8 cellular contexts compared by ENCODE assay signal in the genomic region with DNA sequence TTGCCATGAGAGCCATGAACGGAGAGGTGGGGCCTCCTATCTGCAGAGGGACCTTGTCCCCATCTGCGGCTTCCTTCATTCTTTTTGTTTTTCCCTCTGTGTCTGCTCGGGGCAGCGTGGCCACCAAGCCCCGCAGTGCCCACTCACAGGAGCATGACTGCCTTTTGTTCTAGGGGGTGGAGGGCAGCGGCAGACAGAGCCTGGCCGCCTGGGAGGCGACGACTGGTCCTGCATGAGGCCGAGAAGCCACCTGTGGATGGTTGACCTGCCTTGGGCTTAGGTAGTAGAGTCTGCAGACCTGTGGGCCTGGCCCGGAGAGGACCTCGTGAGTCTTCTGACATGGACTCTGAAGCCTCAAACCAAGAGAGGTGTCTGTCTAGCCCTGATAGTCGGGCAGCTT. TPM values are rescaled to one million over a fixed set of nuclear protein-coding genes. Genes with fewer than 3 reads are reported as not detected.
DNase-seq lines count a peak whose midpoint lies in the region; ATAC-seq and TF ChIP-seq lines count a peak whose summit lies in the region.

No MANE protein-coding gene starts in this region.

- peaks cover 40% of the 10 kb centered on the region for H3K36me3 ChIP-seq in A673 (ENCODE audit: insufficient read depth, low read length, poor library complexity, severe bottlenecking)
- H3K36me3 ChIP-seq in HUES48 (ENCODE audit: control insufficient read depth, insufficient read depth, low read length): peaks cover 45% of the 10 kb centered on the region
- no peaks in the 10 kb centered on the region for H3K36me3 ChIP-seq in breast epithelium
- H3K36me3 ChIP-seq in mucosa of rectum (ENCODE audit: control insufficient read depth in 2 of 2, insufficient read depth in 2 of 2, low read length in 2 of 2): peaks cover 26 to 27% of the 10 kb centered on the region in 2 donors

- H3K27me3 ChIP-seq in A673 (replicated peaks; ENCODE audit: insufficient read depth, low read depth, low read length, poor library complexity) (no peaks in the 10 kb centered on the region), HUES48 (ENCODE audit: control insufficient read depth, insufficient read depth, low read length) (no peaks in the 10 kb centered on the region), breast epithelium (peaks cover 0 to 7% of the 10 kb centered on the region in 2 donors), mucosa of rectum (ENCODE audit: control insufficient read depth in 2 of 2, insufficient read depth in 2 of 2, low read length in 2 of 2) (no peaks in the 10 kb centered on the region)

- H3K9ac ChIP-seq in HUES48 (ENCODE audit: low read depth, low read length) (peak overlapping the region; percentile 99; the same call in 1 of the 2 replicates), mucosa of rectum (ENCODE audit: low read depth in 1 of 2, low read length in 2 of 2) (peak overlapping the region in 1 of 2 donors; percentile 50)

- BruUV-seq in A673 (replicated peaks; lab: Mats Ljungman, UMichigan): no TSS peak

- intact Hi-C loops in A673 (cut with micrococcal nuclease; ENCODE audit: unreplicated experiment): no loop called here
- intact Hi-C loops in breast epithelium (cut with DNase I; ENCODE audit: low total_unique reads): no loop called here

- CTCF ChIA-PET in A673 (lab: Charles Lee): no interaction called here
- CTCF ChIA-PET in GM10248 (lab: Yijun Ruan, JAX): interaction anchor here (0.8 to 1.6 kb wide), 2 partner anchors 8 to 36 kb away, joined by 3 to 4 read pairs; no protein-coding TSS in a partner anchor

- ATAC-seq in GM21360 (IDR thresholded peaks at IDR 0.05; ENCODE audit: unreplicated experiment) (no peak), HG03460 (IDR thresholded peaks at IDR 0.05; ENCODE audit: unreplicated experiment) (no peak)

- POLR2A ChIA-PET in A673 (lab: Charles Lee; ENCODE audit: low non-redundant PET): interaction anchor here (0.6 kb wide), 1 partner anchor 426 kb away, joined by 7 read pairs; no protein-coding TSS in a partner anchor
- POLR2A ChIA-PET in GM10248 (lab: Yijun Ruan, JAX): interaction anchor here (0.6 to 1.2 kb wide), 2 partner anchors 18 to 36 kb away, joined by 6 to 7 read pairs; partner anchors contain the start of gene TBC1D25

- H3K4me3 ChIP-seq in A673 (ENCODE audit: low read depth, low read length, poor library complexity, severe bottlenecking) (peak overlapping the region; percentile 71), HUES48 (ENCODE audit: low read depth, low read length) (peak overlapping the region; percentile 89), breast epithelium (peak overlapping the region; percentile 67 to 82 (median 68)), mucosa of rectum (ENCODE audit: low read length in 2 of 2) (peak overlapping the region; percentile 80 to 86)

- no peak for TF ChIP-seq CTCF in A673 (conservative IDR thresholded peaks at IDR 0.05; ENCODE audit: low read depth, low read length)
- TF ChIP-seq CTCF in breast epithelium (IDR thresholded peaks at IDR 0.05): no peak
- TF ChIP-seq CTCF in GM10248 (IDR thresholded peaks at IDR 0.05; ENCODE audit: control extremely low read depth, extremely low read depth, low read depth, missing control alignments): no peak

- H3K27ac ChIP-seq in A673 (ENCODE audit: low read depth, low read length, poor library complexity, severe bottlenecking) (peak overlapping the region; percentile 99), HUES48 (ENCODE audit: low read depth, low read length) (peak overlapping the region; percentile 95), breast epithelium (peak overlapping the region; percentile 97 to 98), mucosa of rectum (ENCODE audit: low read depth in 2 of 2, low read length in 2 of 2) (peak overlapping the region; percentile 98)

- no peak for DNase-seq in A673 (ENCODE audit: low spot score)
- DNase-seq in breast epithelium (ENCODE audit: low spot score in 2 of 2): no peak
- no peak for DNase-seq in stimulated activated CD4-positive, alpha-beta T cell treated with anti-CD3 and anti-CD28 coated beads, Interleukin-2, amount 100 ng/mL, for 24 hours
- DNase-seq in GM10248 (ENCODE audit: extremely low spot score): no peak

- H3K9me3 ChIP-seq in A673 (ENCODE audit: low read depth, low read length, poor library complexity, severe bottlenecking) (no peaks in the 10 kb centered on the region), HUES48 (ENCODE audit: control insufficient read depth, insufficient read depth, low read length) (peaks cover 36% of the 10 kb centered on the region; the same call in 1 of the 2 replicates), breast epithelium (no peaks in the 10 kb centered on the region), mucosa of rectum (ENCODE audit: control insufficient read depth in 2 of 2, low read length in 2 of 2) (no peaks in the 10 kb centered on the region)

- no peak for TF ChIP-seq POLR2A in breast epithelium (IDR thresholded peaks at IDR 0.05)

- peaks cover 4% of the 10 kb centered on the region for H3K4me1 ChIP-seq in A673 (ENCODE audit: insufficient read depth, low read length, poor library complexity, severe bottlenecking)
- no peaks in the 10 kb centered on the region for H3K4me1 ChIP-seq in HUES48 (ENCODE audit: control insufficient read depth, insufficient read depth, low read length)
- H3K4me1 ChIP-seq in breast epithelium: no peaks in the 10 kb centered on the region
- H3K4me1 ChIP-seq in mucosa of rectum (ENCODE audit: control insufficient read depth in 2 of 2, insufficient read depth in 2 of 2, low read length in 2 of 2): peaks cover 14 to 15% of the 10 kb centered on the region in 2 donors

RNA-seq across cellular contexts. Expression of gene RBM3, which starts 1.4 kb away (rescaled TPM):
- total RNA-seq in A673 (2021) (259 and 260 TPM in 2 replicates), breast epithelium (100 to 1,000 TPM; 152 to 328 (median 213) TPM)

RNA-seq across cellular contexts. Expression of gene WDR13, which starts 21.6 kb away (rescaled TPM):
- total RNA-seq in A673 (2021) (48.1 and 58.7 TPM in 2 replicates), breast epithelium (100 to 1,000 TPM in 1 of 3 donors, 10 to 100 TPM in 2; 97.2 to 113 (median 97.7) TPM)

RNA-seq across cellular contexts. Expression of gene TBC1D25, which starts 36.1 kb away (rescaled TPM):
- total RNA-seq in A673 (2021): 10.8 and 15.0 TPM in 2 replicates
- total RNA-seq in breast epithelium: 10 to 100 TPM; 11.3 to 13.0 (median 12.5) TPM

RNA-seq across cellular contexts. Expression of gene EBP, which starts 54.0 kb away (rescaled TPM):
- total RNA-seq in A673 (2021): 152 and 155 TPM in 2 replicates
- total RNA-seq in breast epithelium: 10 to 100 TPM; 20.3 to 22.0 (median 20.6) TPM
